Comparison of ENCODE assay signal across 10 cellular contexts in genomic region chr12:123131291-123131831, GRCh38. TPM values are rescaled to one million over a fixed set of nuclear protein-coding genes. Genes with fewer than 3 reads are reported as not detected.
DNase-seq lines count a peak whose midpoint lies in the region; ATAC-seq and TF ChIP-seq lines count a peak whose summit lies in the region.
"Had no signal": no experiment of that assay in that cellular context is flagged by ENCODE, and none has a peak within 500 bp of the region (broad histone marks: within the 10 kb centered on the region; RNA-seq: fewer than 3 reads in every experiment).

No MANE protein-coding gene starts in this region.

- H3K27me3 ChIP-seq in adipocyte (replicated peaks; ENCODE audit: control insufficient read depth, insufficient read depth, low read length) (no peaks in the 10 kb centered on the region), upper lobe of left lung (no peaks in the 10 kb centered on the region)

- H3K9ac ChIP-seq in adipocyte (ENCODE audit: low read length), result no peak overlapping the region

- 89 to 92% methylated on average over 4 of the region's 4 CpGs for WGBS in upper lobe of left lung, 2 donors

- TF ChIP-seq CTCF in upper lobe of left lung (IDR thresholded peaks at IDR 0.05), result no peak

- peak overlapping the region in 3 of 4 donors; percentile 44 to 86 (median 68) for H3K27ac ChIP-seq in upper lobe of left lung

- no peak overlapping the region for H3K4me3 ChIP-seq in adipocyte (ENCODE audit: low read length)
- no peak overlapping the region for H3K4me3 ChIP-seq in upper lobe of left lung

- intact Hi-C loops in Right ventricle myocardium inferior (cut with DNase I) (no loop called here), cardiac septum (cut with DNase I) (no loop called here)

- H3K36me3 ChIP-seq in adipocyte (ENCODE audit: control insufficient read depth, insufficient read depth, low read length, severe bottlenecking), result no peaks in the 10 kb centered on the region
- H3K36me3 ChIP-seq in upper lobe of left lung, result no peaks in the 10 kb centered on the region

- no peak for TF ChIP-seq EP300 in upper lobe of left lung (IDR thresholded peaks at IDR 0.05)

- ATAC-seq in Right ventricle myocardium inferior (peak; percentile 46), left lobe of liver (peak; percentile 41), upper lobe of left lung (ENCODE audit: low FRiP score in 2 of 2) (peak in 1 of 2 donors; percentile 29), HG03097 (IDR thresholded peaks at IDR 0.05; ENCODE audit: low FRiP score, unreplicated experiment) (no peak)

- no peak for DNase-seq in Right ventricle myocardium inferior (ENCODE audit: missing footprints)
- DNase-seq in cardiac septum (ENCODE audit: low spot score), result no peak
- DNase-seq in adipocyte (ENCODE audit: low read depth), result peak; percentile 32
- DNase-seq in left lobe of liver (ENCODE audit: low spot score), result no peak
- DNase-seq in upper lobe of left lung, result no peak
- no peak for DNase-seq in NCI-H345 (lab: John Stamatoyannopoulos, UW)
- no peak for DNase-seq in NK-92 treated with Interleukin-12 subunit alpha and Interleukin-12 subunit beta, amount 100 ng/mL, for 24 hours (lab: John Stamatoyannopoulos, UW)
- DNase-seq: activated CD8-positive, alpha-beta memory T cell treated with anti-CD3 and anti-CD28 coated beads for 24 hours; NCI-H446 treated with DMSO at 0.1 percent for 48 hours had no signal

- peaks cover 34% of the 10 kb centered on the region for H3K4me1 ChIP-seq in adipocyte (ENCODE audit: control insufficient read depth, insufficient read depth, low read length)
- H3K4me1 ChIP-seq in upper lobe of left lung, result peaks cover 17 to 48% (median 30%) of the 10 kb centered on the region in 4 donors

- TF ChIP-seq POLR2A in upper lobe of left lung (IDR thresholded peaks at IDR 0.05), result no peak

- H3K9me3 ChIP-seq in adipocyte (ENCODE audit: control insufficient read depth, low read length), result no peaks in the 10 kb centered on the region
- H3K9me3 ChIP-seq in upper lobe of left lung, result no peaks in the 10 kb centered on the region

RNA-seq across cellular contexts. Expression of gene PITPNM2, which starts 19.5 kb away (rescaled TPM):
- 19.6 TPM for total RNA-seq in Right ventricle myocardium inferior
- 22.2 TPM for total RNA-seq in cardiac septum
- total RNA-seq in left lobe of liver, result 19.2 TPM
- 10 to 100 TPM; 17.5 to 56.6 (median 29.4) TPM for total RNA-seq in upper lobe of left lung
